In the genomic region with DNA sequence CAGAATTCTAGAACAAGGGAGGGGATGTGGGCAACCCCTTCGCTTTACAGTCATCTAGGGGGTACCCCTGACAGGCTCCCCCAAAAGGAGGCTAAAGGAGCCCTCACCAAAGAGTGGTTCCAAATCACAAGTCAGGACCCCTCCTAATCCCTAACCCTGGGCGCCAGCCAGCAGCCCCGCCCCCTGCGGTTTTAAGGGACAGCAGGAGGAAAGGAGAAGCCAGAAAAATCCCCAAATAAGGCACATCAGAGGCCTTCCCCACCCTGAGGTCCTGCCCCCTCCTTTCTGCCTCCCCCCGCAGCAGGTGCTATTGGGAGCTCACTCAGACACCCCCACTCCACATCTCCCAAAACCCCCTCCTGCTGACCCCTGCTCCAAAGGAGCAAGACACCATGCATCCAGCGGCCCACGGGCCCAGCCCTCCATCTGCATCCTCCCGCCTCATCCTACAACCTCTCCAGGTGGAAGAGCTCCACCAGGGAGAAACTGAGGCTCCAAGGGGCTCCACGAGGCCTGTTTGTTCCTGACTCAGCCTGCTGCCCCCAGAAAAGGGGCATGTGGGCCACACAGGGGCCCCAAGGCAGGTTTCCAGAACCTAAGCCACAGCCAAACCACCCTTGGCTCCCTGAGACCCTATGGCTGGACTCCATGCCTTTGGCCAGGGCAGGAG, we compare ENCODE assay signal across 15 cellular contexts.
DNase-seq lines count a peak whose midpoint lies in the region; ATAC-seq lines count a peak whose summit lies in the region.
"Had no signal": no experiment of that assay in that cellular context is flagged by ENCODE, and none has a peak within 500 bp of the region (broad histone marks: within the 10 kb centered on the region; RNA-seq: fewer than 3 reads in every experiment).

No MANE protein-coding gene starts in this region.

- no peaks in the 10 kb centered on the region for H3K9me3 ChIP-seq in SJCRH30 (replicated peaks)
- H3K9me3 ChIP-seq: Peyer's patch had no signal

- H3K27me3 ChIP-seq in SJCRH30 = no peaks in the 10 kb centered on the region
- H3K27me3 ChIP-seq: Peyer's patch had no signal

- no peak overlapping the region for H3K27ac ChIP-seq in SJCRH30
- H3K27ac ChIP-seq: Peyer's patch had no signal

- ATAC-seq in GM19463 (IDR thresholded peaks at IDR 0.05; ENCODE audit: unreplicated experiment) (no peak), HG02678 (IDR thresholded peaks at IDR 0.05; ENCODE audit: unreplicated experiment) (no peak)

- H3K4me1 ChIP-seq in SJCRH30 = peaks cover 5% of the 10 kb centered on the region; the same call in 1 of the 2 replicates
- H3K4me1 ChIP-seq: Peyer's patch had no signal

- no peak overlapping the region for H3K4me3 ChIP-seq in SJCRH30
- H3K4me3 ChIP-seq: Peyer's patch had no signal

- DNase-seq in activated effector memory CD4-positive, alpha-beta T cell treated with anti-CD3 and anti-CD28 coated beads, Interleukin-2, amount 50 U/mL, for 16 hours = peak; percentile 27
- no peak for DNase-seq in activated effector memory CD4-positive, alpha-beta T cell treated with Interleukin-2 at 50 U/mL for 16 hours
- DNase-seq in SJCRH30 (peak; percentile 50 to 52), mesenteric fat pad (ENCODE audit: low spot score) (peak; percentile 73), kidney tubule cell (ENCODE audit: low spot score) (no peak)
- DNase-seq: COR-L47, DMS153, IMR-90, NCI-H187, NCI-H226, NCI-H524 treated with DMSO at 0.1 percent for 48 hours, Peyer's patch, Right ventricle myocardium superior had no signal

- H3K36me3 ChIP-seq in SJCRH30 = no peaks in the 10 kb centered on the region
- H3K36me3 ChIP-seq: Peyer's patch had no signal

Comparison
In these comparisons a context has a peak if more than half of its experiments do, and no peak if none do; other contexts are left out.
1. DNase-seq: peak in activated effector memory CD4-positive, alpha-beta T cell treated with anti-CD3 and anti-CD28 coated beads, Interleukin-2, amount 50 U/mL, for 16 hours (single experiment), SJCRH30 (2 of 2) and mesenteric fat pad (single experiment); none in activated effector memory CD4-positive, alpha-beta T cell treated with Interleukin-2 at 50 U/mL for 16 hours (single experiment) and kidney tubule cell (single experiment).